1 cellular context compared by ENCODE assay signal in the genomic region with DNA sequence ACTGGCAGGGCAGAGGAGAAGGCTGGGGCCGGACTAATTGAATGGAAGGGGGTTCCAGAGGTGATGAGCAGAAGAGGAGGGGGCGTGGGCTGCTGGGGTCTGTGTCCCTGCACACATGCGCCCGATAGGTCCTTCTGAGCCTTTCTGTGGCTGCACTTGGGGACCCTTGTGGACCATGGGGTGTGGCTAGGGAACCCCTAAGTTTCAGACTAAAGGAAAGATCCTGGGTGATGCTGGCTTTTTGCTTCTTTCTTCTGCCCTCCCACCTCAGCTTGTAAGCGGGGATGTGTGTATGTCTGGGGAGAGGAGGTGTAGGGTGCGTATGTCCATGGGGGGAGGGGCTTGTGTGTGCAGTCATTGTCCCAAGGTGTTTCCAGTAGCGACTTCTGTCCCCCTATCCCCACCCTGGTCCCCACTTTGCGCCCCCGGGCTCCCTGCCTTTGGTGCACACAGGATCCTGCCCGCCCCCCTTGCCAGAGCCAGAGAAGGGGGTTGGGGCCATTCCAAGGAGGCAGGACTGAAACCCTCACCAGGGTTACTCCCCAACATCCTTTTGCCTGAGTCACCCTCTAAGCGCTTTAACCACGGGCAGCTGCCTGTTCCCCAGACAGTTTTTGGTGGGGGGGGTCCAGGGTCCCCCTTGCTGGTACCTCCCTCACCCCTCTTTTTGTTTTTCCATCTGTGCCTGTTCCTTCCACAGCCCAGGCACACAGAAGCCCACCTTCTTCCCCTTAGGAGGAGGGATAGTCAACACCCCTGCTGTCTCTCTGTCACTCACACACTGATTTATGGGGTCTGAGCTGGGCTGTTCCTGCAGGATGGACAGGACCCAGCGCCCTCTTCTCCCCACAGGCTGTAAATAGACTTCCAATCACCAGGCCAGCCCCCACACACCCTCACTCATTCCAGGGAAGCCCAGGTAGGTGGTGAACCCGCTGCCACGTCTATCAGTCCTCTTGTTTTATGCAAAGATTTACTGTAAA.
TF ChIP-seq lines count a peak whose summit lies in the region.

No MANE protein-coding gene starts in this region.

TF ChIP-seq in HEK293, 187 proteins besides CTCF, POLR2A, EP300 and RAD21 (continued from another document):
- TF ChIP-seq ZIC2 (tag by site-specific recombination; IDR thresholded peaks at IDR 0.05), result no peak
- no peak for TF ChIP-seq SP7 (tag by site-specific recombination; IDR thresholded peaks at IDR 0.05)
- TF ChIP-seq ZBTB20 (tag by site-specific recombination; IDR thresholded peaks at IDR 0.05), result 0 out of 2 replicates have a peak, but pooled peaks have one; percentile 2
- TF ChIP-seq SP2 (tag by site-specific recombination; IDR thresholded peaks at IDR 0.05), result peak; percentile 41; the same call in 1 of the 2 replicates
- no peak for TF ChIP-seq ZNF747 (tag by site-specific recombination; IDR thresholded peaks at IDR 0.05)
- peak; percentile 75 for TF ChIP-seq WT1 (tag by site-specific recombination; IDR thresholded peaks at IDR 0.05)
- TF ChIP-seq KLF16 (tag by site-specific recombination; IDR thresholded peaks at IDR 0.05), result no peak
- TF ChIP-seq ZFHX2 (tag by site-specific recombination; conservative IDR thresholded peaks at IDR 0.05), result 0 out of 2 replicates have a peak, but pooled peaks have one; percentile 3
- TF ChIP-seq ZNF530 (tag by site-specific recombination; IDR thresholded peaks at IDR 0.05; ENCODE audit: low read depth), result no peak
- TF ChIP-seq, protein P1, sequence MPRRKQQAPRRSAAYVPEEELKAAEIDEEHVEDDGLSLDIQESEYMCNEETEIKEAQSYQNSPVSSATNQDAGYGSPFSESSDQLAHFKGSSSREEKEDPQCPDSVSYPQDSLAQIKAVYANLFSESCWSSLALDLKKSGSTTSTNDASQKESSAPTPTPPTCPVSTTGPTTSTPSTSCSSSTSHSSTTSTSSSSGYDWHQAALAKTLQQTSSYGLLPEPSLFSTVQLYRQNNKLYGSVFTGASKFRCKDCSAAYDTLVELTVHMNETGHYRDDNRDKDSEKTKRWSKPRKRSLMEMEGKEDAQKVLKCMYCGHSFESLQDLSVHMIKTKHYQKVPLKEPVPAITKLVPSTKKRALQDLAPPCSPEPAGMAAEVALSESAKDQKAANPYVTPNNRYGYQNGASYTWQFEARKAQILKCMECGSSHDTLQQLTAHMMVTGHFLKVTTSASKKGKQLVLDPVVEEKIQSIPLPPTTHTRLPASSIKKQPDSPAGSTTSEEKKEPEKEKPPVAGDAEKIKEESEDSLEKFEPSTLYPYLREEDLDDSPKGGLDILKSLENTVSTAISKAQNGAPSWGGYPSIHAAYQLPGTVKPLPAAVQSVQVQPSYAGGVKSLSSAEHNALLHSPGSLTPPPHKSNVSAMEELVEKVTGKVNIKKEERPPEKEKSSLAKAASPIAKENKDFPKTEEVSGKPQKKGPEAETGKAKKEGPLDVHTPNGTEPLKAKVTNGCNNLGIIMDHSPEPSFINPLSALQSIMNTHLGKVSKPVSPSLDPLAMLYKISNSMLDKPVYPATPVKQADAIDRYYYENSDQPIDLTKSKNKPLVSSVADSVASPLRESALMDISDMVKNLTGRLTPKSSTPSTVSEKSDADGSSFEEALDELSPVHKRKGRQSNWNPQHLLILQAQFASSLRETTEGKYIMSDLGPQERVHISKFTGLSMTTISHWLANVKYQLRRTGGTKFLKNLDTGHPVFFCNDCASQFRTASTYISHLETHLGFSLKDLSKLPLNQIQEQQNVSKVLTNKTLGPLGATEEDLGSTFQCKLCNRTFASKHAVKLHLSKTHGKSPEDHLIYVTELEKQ (tag by site-specific recombination; IDR thresholded peaks at IDR 0.05; ENCODE audit: borderline replicate concordance), result 0 out of 2 replicates have a peak, but pooled peaks have one; percentile 35
- peak; percentile 25; the same call in 1 of the 2 replicates for TF ChIP-seq ZBTB10 (tag by site-specific recombination; IDR thresholded peaks at IDR 0.05)
- no peak for TF ChIP-seq ZNF664 (tag by site-specific recombination; IDR thresholded peaks at IDR 0.05)
- TF ChIP-seq ZSCAN30 (tag by site-specific recombination; IDR thresholded peaks at IDR 0.05), result no peak
TF ChIP-seq in HEK293: peak in this region for 7.
